In genomic region chr2:32824415-32824814, GRCh38 we compare ENCODE assay signal across 1 cellular context.
TF ChIP-seq lines count a peak whose summit lies in the region.

No MANE protein-coding gene starts in this region.

TF ChIP-seq in GM23338, 12 proteins besides CTCF, POLR2A, EP300 and RAD21 (continued from another document):
- TF ChIP-seq, protein P1, sequence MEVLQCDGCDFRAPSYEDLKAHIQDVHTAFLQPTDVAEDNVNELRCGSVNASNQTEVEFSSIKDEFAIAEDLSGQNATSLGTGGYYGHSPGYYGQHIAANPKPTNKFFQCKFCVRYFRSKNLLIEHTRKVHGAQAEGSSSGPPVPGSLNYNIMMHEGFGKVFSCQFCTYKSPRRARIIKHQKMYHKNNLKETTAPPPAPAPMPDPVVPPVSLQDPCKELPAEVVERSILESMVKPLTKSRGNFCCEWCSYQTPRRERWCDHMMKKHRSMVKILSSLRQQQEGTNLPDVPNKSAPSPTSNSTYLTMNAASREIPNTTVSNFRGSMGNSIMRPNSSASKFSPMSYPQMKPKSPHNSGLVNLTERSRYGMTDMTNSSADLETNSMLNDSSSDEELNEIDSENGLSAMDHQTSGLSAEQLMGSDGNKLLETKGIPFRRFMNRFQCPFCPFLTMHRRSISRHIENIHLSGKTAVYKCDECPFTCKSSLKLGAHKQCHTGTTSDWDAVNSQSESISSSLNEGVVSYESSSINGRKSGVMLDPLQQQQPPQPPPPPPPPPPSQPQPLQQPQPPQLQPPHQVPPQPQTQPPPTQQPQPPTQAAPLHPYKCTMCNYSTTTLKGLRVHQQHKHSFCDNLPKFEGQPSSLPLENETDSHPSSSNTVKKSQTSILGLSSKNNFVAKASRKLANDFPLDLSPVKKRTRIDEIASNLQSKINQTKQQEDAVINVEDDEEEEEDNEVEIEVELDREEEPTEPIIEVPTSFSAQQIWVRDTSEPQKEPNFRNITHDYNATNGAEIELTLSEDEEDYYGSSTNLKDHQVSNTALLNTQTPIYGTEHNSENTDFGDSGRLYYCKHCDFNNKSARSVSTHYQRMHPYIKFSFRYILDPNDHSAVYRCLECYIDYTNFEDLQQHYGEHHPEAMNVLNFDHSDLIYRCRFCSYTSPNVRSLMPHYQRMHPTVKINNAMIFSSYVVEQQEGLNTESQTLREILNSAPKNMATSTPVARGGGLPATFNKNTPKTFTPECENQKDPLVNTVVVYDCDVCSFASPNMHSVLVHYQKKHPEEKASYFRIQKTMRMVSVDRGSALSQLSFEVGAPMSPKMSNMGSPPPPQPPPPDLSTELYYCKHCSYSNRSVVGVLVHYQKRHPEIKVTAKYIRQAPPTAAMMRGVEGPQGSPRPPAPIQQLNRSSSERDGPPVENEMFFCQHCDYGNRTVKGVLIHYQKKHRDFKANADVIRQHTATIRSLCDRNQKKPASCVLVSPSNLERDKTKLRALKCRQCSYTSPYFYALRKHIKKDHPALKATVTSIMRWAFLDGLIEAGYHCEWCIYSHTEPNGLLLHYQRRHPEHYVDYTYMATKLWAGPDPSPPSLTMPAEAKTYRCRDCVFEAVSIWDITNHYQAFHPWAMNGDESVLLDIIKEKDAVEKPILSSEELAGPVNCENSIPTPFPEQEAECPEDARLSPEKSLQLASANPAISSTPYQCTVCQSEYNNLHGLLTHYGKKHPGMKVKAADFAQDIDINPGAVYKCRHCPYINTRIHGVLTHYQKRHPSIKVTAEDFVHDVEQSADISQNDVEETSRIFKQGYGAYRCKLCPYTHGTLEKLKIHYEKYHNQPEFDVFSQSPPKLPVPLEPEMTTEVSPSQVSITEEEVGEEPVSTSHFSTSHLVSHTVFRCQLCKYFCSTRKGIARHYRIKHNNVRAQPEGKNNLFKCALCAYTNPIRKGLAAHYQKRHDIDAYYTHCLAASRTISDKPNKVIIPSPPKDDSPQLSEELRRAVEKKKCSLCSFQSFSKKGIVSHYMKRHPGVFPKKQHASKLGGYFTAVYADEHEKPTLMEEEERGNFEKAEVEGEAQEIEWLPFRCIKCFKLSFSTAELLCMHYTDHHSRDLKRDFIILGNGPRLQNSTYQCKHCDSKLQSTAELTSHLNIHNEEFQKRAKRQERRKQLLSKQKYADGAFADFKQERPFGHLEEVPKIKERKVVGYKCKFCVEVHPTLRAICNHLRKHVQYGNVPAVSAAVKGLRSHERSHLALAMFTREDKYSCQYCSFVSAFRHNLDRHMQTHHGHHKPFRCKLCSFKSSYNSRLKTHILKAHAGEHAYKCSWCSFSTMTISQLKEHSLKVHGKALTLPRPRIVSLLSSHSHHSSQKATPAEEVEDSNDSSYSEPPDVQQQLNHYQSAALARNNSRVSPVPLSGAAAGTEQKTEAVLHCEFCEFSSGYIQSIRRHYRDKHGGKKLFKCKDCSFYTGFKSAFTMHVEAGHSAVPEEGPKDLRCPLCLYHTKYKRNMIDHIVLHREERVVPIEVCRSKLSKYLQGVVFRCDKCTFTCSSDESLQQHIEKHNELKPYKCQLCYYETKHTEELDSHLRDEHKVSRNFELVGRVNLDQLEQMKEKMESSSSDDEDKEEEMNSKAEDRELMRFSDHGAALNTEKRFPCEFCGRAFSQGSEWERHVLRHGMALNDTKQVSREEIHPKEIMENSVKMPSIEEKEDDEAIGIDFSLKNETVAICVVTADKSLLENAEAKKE (CRISPR knock-in tag; IDR thresholded peaks at IDR 0.05): no peak
- no peak for TF ChIP-seq NANOG (IDR thresholded peaks at IDR 0.05; ENCODE audit: borderline replicate concordance)
- TF ChIP-seq, protein P2, sequence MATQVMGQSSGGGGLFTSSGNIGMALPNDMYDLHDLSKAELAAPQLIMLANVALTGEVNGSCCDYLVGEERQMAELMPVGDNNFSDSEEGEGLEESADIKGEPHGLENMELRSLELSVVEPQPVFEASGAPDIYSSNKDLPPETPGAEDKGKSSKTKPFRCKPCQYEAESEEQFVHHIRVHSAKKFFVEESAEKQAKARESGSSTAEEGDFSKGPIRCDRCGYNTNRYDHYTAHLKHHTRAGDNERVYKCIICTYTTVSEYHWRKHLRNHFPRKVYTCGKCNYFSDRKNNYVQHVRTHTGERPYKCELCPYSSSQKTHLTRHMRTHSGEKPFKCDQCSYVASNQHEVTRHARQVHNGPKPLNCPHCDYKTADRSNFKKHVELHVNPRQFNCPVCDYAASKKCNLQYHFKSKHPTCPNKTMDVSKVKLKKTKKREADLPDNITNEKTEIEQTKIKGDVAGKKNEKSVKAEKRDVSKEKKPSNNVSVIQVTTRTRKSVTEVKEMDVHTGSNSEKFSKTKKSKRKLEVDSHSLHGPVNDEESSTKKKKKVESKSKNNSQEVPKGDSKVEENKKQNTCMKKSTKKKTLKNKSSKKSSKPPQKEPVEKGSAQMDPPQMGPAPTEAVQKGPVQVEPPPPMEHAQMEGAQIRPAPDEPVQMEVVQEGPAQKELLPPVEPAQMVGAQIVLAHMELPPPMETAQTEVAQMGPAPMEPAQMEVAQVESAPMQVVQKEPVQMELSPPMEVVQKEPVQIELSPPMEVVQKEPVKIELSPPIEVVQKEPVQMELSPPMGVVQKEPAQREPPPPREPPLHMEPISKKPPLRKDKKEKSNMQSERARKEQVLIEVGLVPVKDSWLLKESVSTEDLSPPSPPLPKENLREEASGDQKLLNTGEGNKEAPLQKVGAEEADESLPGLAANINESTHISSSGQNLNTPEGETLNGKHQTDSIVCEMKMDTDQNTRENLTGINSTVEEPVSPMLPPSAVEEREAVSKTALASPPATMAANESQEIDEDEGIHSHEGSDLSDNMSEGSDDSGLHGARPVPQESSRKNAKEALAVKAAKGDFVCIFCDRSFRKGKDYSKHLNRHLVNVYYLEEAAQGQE (IDR thresholded peaks at IDR 0.05; ENCODE audit: unreplicated experiment): no peak
